In the genomic region with DNA sequence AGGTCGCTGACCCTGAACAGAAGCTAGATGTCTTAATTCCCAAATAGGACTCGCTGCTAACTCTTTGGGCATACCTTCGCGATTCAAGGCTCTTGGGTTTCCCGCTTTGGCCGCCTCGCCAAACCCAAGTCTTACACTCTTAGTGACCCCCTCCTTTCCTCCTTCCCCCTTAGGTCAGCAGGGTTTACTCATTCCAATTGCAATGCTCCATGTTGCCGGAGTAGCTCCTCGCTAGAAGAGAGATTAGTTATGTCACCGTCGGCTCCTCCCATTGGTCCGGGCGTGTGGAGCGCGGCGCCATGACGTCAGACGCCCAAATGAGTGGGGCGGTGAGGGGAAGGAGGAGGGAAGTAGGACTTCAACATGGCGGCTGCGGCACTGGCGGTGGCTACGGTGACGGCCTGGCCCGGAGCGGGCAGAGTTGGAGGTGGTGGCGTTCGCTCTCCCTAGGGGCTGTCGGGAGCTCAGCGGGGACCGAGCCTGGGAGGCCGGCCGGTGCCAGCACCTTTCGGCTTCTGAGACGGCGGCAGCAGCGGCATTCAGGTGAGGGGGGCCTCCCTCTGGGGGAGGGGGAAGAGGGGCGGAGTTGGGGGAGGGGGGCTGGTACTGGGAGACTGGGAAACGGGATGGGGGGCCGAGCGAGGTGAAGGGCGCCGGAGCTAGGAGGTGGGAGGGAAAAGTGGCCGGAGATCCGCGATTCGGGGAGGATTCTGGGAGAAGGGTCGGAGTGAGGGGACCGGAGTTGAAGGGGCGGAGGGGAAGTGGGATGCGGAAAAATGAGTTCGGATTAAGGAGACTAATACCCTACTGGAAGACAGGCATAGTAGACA, we compare ENCODE assay signal across 8 cellular contexts. TPM values are rescaled to one million over a fixed set of nuclear protein-coding genes. Genes with fewer than 3 reads are reported as not detected.
A peak's percentile ranks its signal among the peaks of the same experiment; 100 is the strongest.
DNase-seq lines count a peak whose midpoint lies in the region; ATAC-seq and TF ChIP-seq lines count a peak whose summit lies in the region.

A gene (plus strand): TSS at position 346 of the 830 bp plus-strand sequence. CDS start 41,872 bp downstream, outside the sequence.

- no TSS peak for BruUV-seq in PC-9 (replicated peaks; lab: Mats Ljungman, UMichigan)

- H3K9me3 Mint-ChIP-seq in activated T-cell treated with anti-CD3 and anti-CD28 coated beads, Interleukin-2, amount 50 U/mL, for 24 hours: no peaks in the 10 kb centered on the region

- DNase-seq in DMS153 (lab: John Stamatoyannopoulos, UW) (peak; percentile 93), PC-9 (peak; percentile 90)
- peak; percentile 92 for DNase-seq in Jurkat, Clone E6-1 (ENCODE audit: low read depth, low spot score)
- DNase-seq in activated T-cell treated with anti-CD3 and anti-CD28 coated beads, Interleukin-2, amount 50 U/mL, for 24 hours: peak; percentile 95
- DNase-seq in stimulated activated CD8-positive, alpha-beta memory T cell treated with anti-CD3 and anti-CD28 coated beads, Interleukin-7, amount 100 ng/mL, for 1 hour (ENCODE audit: low read depth in 2 of 2): peak; percentile 86 to 88

- intact Hi-C loops in PC-9 (cut with micrococcal nuclease; ENCODE audit: unreplicated experiment): no loop called here

- CTCF ChIA-PET in PC-9 (lab: Charles Lee): interaction anchor here (0.5 to 0.6 kb wide), 2 partner anchors 39 to 43 kb away, joined by 4 to 7 read pairs; no protein-coding TSS in a partner anchor

- peak; percentile 100 for ATAC-seq in GM21619 (IDR thresholded peaks at IDR 0.05; ENCODE audit: unreplicated experiment)

- no peaks in the 10 kb centered on the region for H3K27me3 ChIP-seq in PC-9 (ENCODE audit: insufficient read depth, low read depth)
- no peaks in the 10 kb centered on the region for H3K27me3 ChIP-seq in esophagus (ENCODE audit: control insufficient read depth in 1 of 2, insufficient read depth in 2 of 2, low read length in 2 of 2)
- H3K27me3 ChIP-seq in mucosa of stomach (ENCODE audit: control insufficient read depth, insufficient read depth, low read length): no peaks in the 10 kb centered on the region

- POLR2A ChIA-PET in PC-9 (lab: Charles Lee; ENCODE audit: unreplicated experiment): interaction anchor here (0.6 to 0.9 kb wide), 7 partner anchors 9 to 53 kb away, joined by 3 to 5 read pairs (median 3); no protein-coding TSS in a partner anchor

- H3K27me3 Mint-ChIP-seq in activated T-cell treated with anti-CD3 and anti-CD28 coated beads, Interleukin-2, amount 50 U/mL, for 24 hours: no peaks in the 10 kb centered on the region

- no peak for TF ChIP-seq CTCF in PC-9 (conservative IDR thresholded peaks at IDR 0.05)

- peak within 1 kb of the TSS; percentile 83 for H3K4me2 ChIP-seq in PC-9

- peaks cover 19% of the 10 kb centered on the region for H3K4me1 Mint-ChIP-seq in activated T-cell treated with anti-CD3 and anti-CD28 coated beads, Interleukin-2, amount 50 U/mL, for 24 hours (ENCODE audit: low read depth)

- peak within 1 kb of the TSS; percentile 63 for H2AFZ ChIP-seq in PC-9

- H3K79me2 ChIP-seq in PC-9 (ENCODE audit: low read depth): peaks cover 54% of the 10 kb centered on the region

- peak within 1 kb of the TSS; percentile 98 for H3K27ac Mint-ChIP-seq in activated T-cell treated with anti-CD3 and anti-CD28 coated beads, Interleukin-2, amount 50 U/mL, for 24 hours

- peak within 1 kb of the TSS; percentile 99 for H3K4me3 ChIP-seq in Jurkat, Clone E6-1 (ENCODE audit: low read length)
- H3K4me3 ChIP-seq in PC-9 (peak within 1 kb of the TSS; percentile 76), esophagus (ENCODE audit: low read depth in 1 of 2, low read length in 2 of 2) (peak within 1 kb of the TSS; percentile 85 to 86), mucosa of stomach (ENCODE audit: low read length) (peak within 1 kb of the TSS; percentile 86)

- WGBS in esophagus, 2 donors: 0% methylated on average over 51 to 52 of the region's 52 CpGs

- H3F3A ChIP-seq in PC-9 (ENCODE audit: insufficient read depth, low read depth): peaks cover 34% of the 10 kb centered on the region

- H3K36me3 ChIP-seq in PC-9 (ENCODE audit: low read depth) (no peaks in the 10 kb centered on the region), esophagus (ENCODE audit: control insufficient read depth in 2 of 2, insufficient read depth in 2 of 2, low read length in 1 of 2) (peaks cover 0 to 3% of the 10 kb centered on the region in 2 donors), mucosa of stomach (ENCODE audit: control insufficient read depth, insufficient read depth, low read length) (no peaks in the 10 kb centered on the region)

- no peaks in the 10 kb centered on the region for H4K20me1 ChIP-seq in PC-9 (ENCODE audit: insufficient read depth)

- H3K36me3 Mint-ChIP-seq in activated T-cell treated with anti-CD3 and anti-CD28 coated beads, Interleukin-2, amount 50 U/mL, for 24 hours (ENCODE audit: low read depth): peaks cover 18% of the 10 kb centered on the region

- peak within 1 kb of the TSS; percentile 94 for H3K9ac ChIP-seq in mucosa of stomach (ENCODE audit: low read length)

- H3K27ac ChIP-seq in PC-9: peak within 1 kb of the TSS; percentile 91
- peak within 1 kb of the TSS; percentile 96 to 97 for H3K27ac ChIP-seq in esophagus (ENCODE audit: low read depth in 2 of 2, low read length in 1 of 2)

- peak within 1 kb of the TSS; percentile 94 for H3K4me3 Mint-ChIP-seq in activated T-cell treated with anti-CD3 and anti-CD28 coated beads, Interleukin-2, amount 50 U/mL, for 24 hours

- H3K9me3 ChIP-seq in PC-9 (ENCODE audit: insufficient read depth, low read depth) (no peaks in the 10 kb centered on the region), esophagus (ENCODE audit: control insufficient read depth in 2 of 2, insufficient read depth in 1 of 2, low read depth in 1 of 2, low read length in 1 of 2) (no peaks in the 10 kb centered on the region), mucosa of stomach (ENCODE audit: control insufficient read depth, low read length) (no peaks in the 10 kb centered on the region)

- H3K4me1 ChIP-seq in PC-9 (replicated peaks; ENCODE audit: insufficient read depth) (peaks cover 20% of the 10 kb centered on the region), esophagus (ENCODE audit: control insufficient read depth in 2 of 2, insufficient read depth in 2 of 2, low read length in 1 of 2) (peaks cover 0 to 2% of the 10 kb centered on the region in 2 donors), mucosa of stomach (ENCODE audit: control insufficient read depth, insufficient read depth, low read length) (no peaks in the 10 kb centered on the region)

- H3K9me2 ChIP-seq in PC-9 (ENCODE audit: insufficient read depth): no peaks in the 10 kb centered on the region

RNA-seq across cellular contexts. Expression of the gene that starts here (rescaled TPM):
- 29.2 TPM for polyA plus RNA-seq in Jurkat, Clone E6-1 (2012; ENCODE audit: insufficient read depth, insufficient read length)
- 23.7 and 33.8 TPM in 2 replicates for total RNA-seq in PC-9 (2021)
- polyA plus RNA-seq in esophagus: 10 to 100 TPM; 58.2 to 59.6 TPM

Comparison
In these comparisons a context has a peak if more than half of its experiments do, and no peak if none do; other contexts are left out.
1. Peak in every context shown above with its lines: DNase-seq, ATAC-seq, H3K4me3 ChIP-seq and H3K27ac ChIP-seq.